ENCODE assay signal across 1 cellular context in genomic region chr12:16939871-16940306, GRCh38.
TF ChIP-seq lines count a peak whose summit lies in the region.

No MANE protein-coding gene starts in this region.

TF ChIP-seq in H1, 55 proteins besides CTCF, POLR2A, EP300 and RAD21:
- TF ChIP-seq CHD7 (IDR thresholded peaks at IDR 0.05; ENCODE audit: insufficient replicate concordance, low read length) = no peak
- TF ChIP-seq KDM1A (IDR thresholded peaks at IDR 0.05; ENCODE audit: borderline replicate concordance, low read length) = no peak
- TF ChIP-seq NANOG (IDR thresholded peaks at IDR 0.05; ENCODE audit: insufficient read depth, low read depth, low read length, poor library complexity, severe bottlenecking) = no peak
- no peak for TF ChIP-seq SUZ12 (IDR thresholded peaks at IDR 0.05; ENCODE audit: low read length)
- TF ChIP-seq TBP (IDR thresholded peaks at IDR 0.05; ENCODE audit: low read depth, low read length) = no peak
- TF ChIP-seq CEBPB (IDR thresholded peaks at IDR 0.05; ENCODE audit: low read depth, low read length) = peak; percentile 61; the same call in 1 of the 2 replicates
- no peak for TF ChIP-seq YY1 (IDR thresholded peaks at IDR 0.05; ENCODE audit: low read depth, low read length)
- TF ChIP-seq RFX5 (IDR thresholded peaks at IDR 0.05; ENCODE audit: borderline replicate concordance, low read depth, low read length) = no peak
- no peak for TF ChIP-seq SIX5 (IDR thresholded peaks at IDR 0.05; ENCODE audit: low read depth, low read length)
- TF ChIP-seq JUND (IDR thresholded peaks at IDR 0.05; ENCODE audit: low read length) = 0 out of 2 replicates have a peak, but pooled peaks have one; percentile 72
- TF ChIP-seq MAFK (IDR thresholded peaks at IDR 0.05; ENCODE audit: low read depth, low read length) = no peak; the same call in 1 of the 2 replicates
- peak; percentile 88 for TF ChIP-seq CREB1 (IDR thresholded peaks at IDR 0.05)
- TF ChIP-seq GTF2F1 (IDR thresholded peaks at IDR 0.05; ENCODE audit: borderline replicate concordance, low read depth, low read length) = no peak
- no peak for TF ChIP-seq E2F6 (IDR thresholded peaks at IDR 0.05)
- TF ChIP-seq ATF2 (IDR thresholded peaks at IDR 0.05; ENCODE audit: low read length) = peak; percentile 76; the same call in 1 of the 2 replicates
- no peak for TF ChIP-seq HDAC2 (IDR thresholded peaks at IDR 0.05; ENCODE audit: borderline replicate concordance in 1 of 2, low read depth in 2 of 2, low read length in 2 of 2)
- TF ChIP-seq TEAD4 (IDR thresholded peaks at IDR 0.05; ENCODE audit: low read depth, low read length) = 0 out of 2 replicates have a peak, but pooled peaks have one; percentile 45
- TF ChIP-seq POU5F1 (IDR thresholded peaks at IDR 0.05; ENCODE audit: low read depth, low read length) = no peak
- no peak for TF ChIP-seq CBX8 (IDR thresholded peaks at IDR 0.05; ENCODE audit: borderline replicate concordance, low read depth, low read length)
- TF ChIP-seq SAP30 (IDR thresholded peaks at IDR 0.05; ENCODE audit: insufficient read depth, insufficient replicate concordance, low read length) = no peak
- TF ChIP-seq MAX (IDR thresholded peaks at IDR 0.05) = no peak
- TF ChIP-seq SIRT6 (IDR thresholded peaks at IDR 0.05; ENCODE audit: low read length) = no peak
- no peak for TF ChIP-seq USF2 (IDR thresholded peaks at IDR 0.05; ENCODE audit: low read length)
- no peak for TF ChIP-seq GABPA (IDR thresholded peaks at IDR 0.05; ENCODE audit: borderline replicate concordance, insufficient read depth, low read length)
- no peak for TF ChIP-seq KDM4A (IDR thresholded peaks at IDR 0.05; ENCODE audit: low read depth, low read length, severe bottlenecking)
- no peak for TF ChIP-seq JUN (IDR thresholded peaks at IDR 0.05; ENCODE audit: low read depth, low read length)
- TF ChIP-seq ASH2L (IDR thresholded peaks at IDR 0.05; ENCODE audit: low read length) = no peak
- no peak for TF ChIP-seq ZNF274 (IDR thresholded peaks at IDR 0.05; ENCODE audit: borderline replicate concordance, extremely low read depth, low read length)
- TF ChIP-seq ATF3 (IDR thresholded peaks at IDR 0.05; ENCODE audit: insufficient read depth, low read depth, low read length) = no peak
- no peak for TF ChIP-seq TAF1 (IDR thresholded peaks at IDR 0.05; ENCODE audit: low read depth, low read length)
- TF ChIP-seq RNF2 (IDR thresholded peaks at IDR 0.05; ENCODE audit: borderline replicate concordance, low read depth, low read length, missing control alignments, poor library complexity, severe bottlenecking) = no peak
- no peak for TF ChIP-seq RXRA (IDR thresholded peaks at IDR 0.05; ENCODE audit: insufficient read depth, low read depth, low read length)
- no peak for TF ChIP-seq HDAC6 (IDR thresholded peaks at IDR 0.05; ENCODE audit: low read depth, low read length)
- no peak for TF ChIP-seq BCL11A (IDR thresholded peaks at IDR 0.05; ENCODE audit: low read depth in 2 of 2, low read length in 2 of 2)
- TF ChIP-seq NRF1 (IDR thresholded peaks at IDR 0.05; ENCODE audit: low read depth, low read length) = no peak
- TF ChIP-seq EZH2 (IDR thresholded peaks at IDR 0.05; ENCODE audit: low read depth, low read length, severe bottlenecking) = no peak
- no peak for TF ChIP-seq KDM5A (IDR thresholded peaks at IDR 0.05; ENCODE audit: low read length)
- no peak for TF ChIP-seq EGR1 (IDR thresholded peaks at IDR 0.05; ENCODE audit: borderline replicate concordance, low read depth, low read length)
- TF ChIP-seq SRF (IDR thresholded peaks at IDR 0.05; ENCODE audit: low read depth, low read length) = no peak
- no peak for TF ChIP-seq CBX5 (IDR thresholded peaks at IDR 0.05; ENCODE audit: low read depth, low read length)
- TF ChIP-seq RBBP5 (IDR thresholded peaks at IDR 0.05; ENCODE audit: borderline replicate concordance, low read depth, low read length) = no peak
- TF ChIP-seq SP2 (IDR thresholded peaks at IDR 0.05; ENCODE audit: low read length) = no peak
- TF ChIP-seq BRCA1 (IDR thresholded peaks at IDR 0.05; ENCODE audit: low read depth, low read length) = no peak
- TF ChIP-seq POLR2AphosphoS5 (IDR thresholded peaks at IDR 0.05; ENCODE audit: low read depth, low read length) = no peak
- TF ChIP-seq SIN3A (conservative IDR thresholded peaks at IDR 0.05 in 1 of 2, IDR thresholded peaks at IDR 0.05 in 1 of 2; ENCODE audit: low read depth in 1 of 2, low read length in 2 of 2) = no peak
